18 cellular contexts compared by ENCODE assay signal in genomic region chr17:65628637-65629036, GRCh38.
DNase-seq lines count a peak whose midpoint lies in the region; ATAC-seq, FAIRE-seq and TF ChIP-seq lines count a peak whose summit lies in the region.
"Had no signal": no experiment of that assay in that cellular context is flagged by ENCODE, and none has a peak within 500 bp of the region (broad histone marks: within the 10 kb centered on the region; RNA-seq: fewer than 3 reads in every experiment).

No MANE protein-coding gene starts in this region.

- intact Hi-C loops in stomach (cut with DNase I; ENCODE audit: low total_unique reads): no loop called here

- H2AFZ ChIP-seq in GM23338: peak overlapping the region; percentile 78

- FAIRE-seq in GM12892 (lab: Jason Lieb, UNC): no peak
- FAIRE-seq: endothelial cell of umbilical vein had no signal

- H3K4me1 ChIP-seq in GM23338 (ENCODE audit: insufficient read depth) (no peaks in the 10 kb centered on the region; the same call in 1 of the 2 replicates), stomach (peaks cover 17 to 39% (median 27%) of the 10 kb centered on the region in 4 donors)
- H3K4me1 ChIP-seq in CD8-positive, alpha-beta memory T cell (ENCODE audit: insufficient read depth, low read length): no peaks in the 10 kb centered on the region
- H3K4me1 ChIP-seq: heart left ventricle had no signal

- no peaks in the 10 kb centered on the region for H4K20me1 ChIP-seq in GM23338 (replicated peaks; ENCODE audit: insufficient read depth)

- TF ChIP-seq CTCF in GM23338 (conservative IDR thresholded peaks at IDR 0.05; ENCODE audit: low read depth in 2 of 2) (no peak), chondrocyte (IDR thresholded peaks at IDR 0.05) (no peak), mesothelial cell of epicardium (IDR thresholded peaks at IDR 0.05; ENCODE audit: unreplicated experiment) (no peak), stomach (IDR thresholded peaks at IDR 0.05) (no peak)

- H3K27ac Mint-ChIP-seq in GM23338 (no peak overlapping the region), chondrocyte (ENCODE audit: unreplicated experiment) (peak overlapping the region; percentile 87), mesothelial cell of epicardium (peak overlapping the region; percentile 31)
- H3K27ac Mint-ChIP-seq in CD8-positive, alpha-beta memory T cell: no peak overlapping the region
- H3K27ac Mint-ChIP-seq: activated B cell treated with CpG ODN at 0.5 μM for 24 hours; activated CD4-positive, alpha-beta memory T cell treated with anti-CD3 and anti-CD28 coated beads, Interleukin-2, amount 10 ng/mL, durations not matched to agents 7 days and 5 days; CD4-positive, CD25-positive, alpha-beta regulatory T cell had no signal

- CTCF ChIA-PET in CD8-positive, alpha-beta memory T cell (lab: Charles Lee): no interaction called here

- no peaks in the 10 kb centered on the region for H3K79me2 ChIP-seq in GM23338 (replicated peaks; ENCODE audit: insufficient read depth)

- no peak for DNase-seq in GM23338 (ENCODE audit: low spot score)
- DNase-seq in chondrocyte (ENCODE audit: low spot score): no peak
- DNase-seq in mesothelial cell of epicardium (ENCODE audit: low spot score in 2 of 2, unreplicated experiment in 2 of 2): no peak
- no peak for DNase-seq in stomach
- no peak for DNase-seq in stimulated activated CD4-positive, alpha-beta T cell treated with anti-CD3 and anti-CD28 coated beads, Interleukin-4, amount 100 ng/mL, for 4 hours
- DNase-seq in CD8-positive, alpha-beta memory T cell: no peak
- no peak for DNase-seq in GM12892 (ENCODE audit: insufficient read length)
- no peak for DNase-seq in cerebellar cortex (ENCODE audit: low spot score)
- DNase-seq: activated B cell treated with CpG ODN at 0.5 μM for 24 hours; activated CD4-positive, alpha-beta memory T cell treated with anti-CD3 and anti-CD28 coated beads, Interleukin-2, amount 10 ng/mL, durations not matched to agents 7 days and 5 days; activated gamma-delta T cell; CD4-positive, CD25-positive, alpha-beta regulatory T cell; DMS 273 treated with DMSO at 0.1 percent for 48 hours; heart left ventricle; stimulated activated CD8-positive, alpha-beta memory T cell treated with anti-CD3 and anti-CD28 coated beads, Interleukin-4, amount 100 ng/mL, for 48 hours had no signal

- POLR2A ChIA-PET in CD8-positive, alpha-beta memory T cell (lab: Charles Lee): no interaction called here

- H3K9me3 ChIP-seq in stomach: no peaks in the 10 kb centered on the region
- H3K9me3 ChIP-seq in CD8-positive, alpha-beta memory T cell (ENCODE audit: low read length): no peaks in the 10 kb centered on the region
- H3K9me3 ChIP-seq: heart left ventricle had no signal

- H3K36me3 ChIP-seq in GM23338 (ENCODE audit: insufficient read depth) (no peaks in the 10 kb centered on the region), stomach (no peaks in the 10 kb centered on the region)
- no peaks in the 10 kb centered on the region for H3K36me3 ChIP-seq in CD8-positive, alpha-beta memory T cell (ENCODE audit: insufficient read depth, low read length)
- H3K36me3 ChIP-seq: heart left ventricle had no signal

- H3K4me1 Mint-ChIP-seq in GM23338: peaks cover 24% of the 10 kb centered on the region
- peaks cover 21% of the 10 kb centered on the region for H3K4me1 Mint-ChIP-seq in chondrocyte (ENCODE audit: low read depth)
- peaks cover 38% of the 10 kb centered on the region for H3K4me1 Mint-ChIP-seq in mesothelial cell of epicardium
- H3K4me1 Mint-ChIP-seq in CD8-positive, alpha-beta memory T cell: no peaks in the 10 kb centered on the region
- H3K4me1 Mint-ChIP-seq: activated B cell treated with CpG ODN at 0.5 μM for 24 hours; activated CD4-positive, alpha-beta memory T cell treated with anti-CD3 and anti-CD28 coated beads, Interleukin-2, amount 10 ng/mL, durations not matched to agents 7 days and 5 days; neural crest cell had no signal

- WGBS in stomach, 5 donors: 48 to 54% (median 51%) methylated on average over 8 of the region's 8 CpGs

- H3K9me2 ChIP-seq in GM23338 (ENCODE audit: insufficient read depth): no peaks in the 10 kb centered on the region

- no peak for TF ChIP-seq POLR2A in stomach (IDR thresholded peaks at IDR 0.05)
- no peak for TF ChIP-seq POLR2A in GM12892 (IDR thresholded peaks at IDR 0.05; ENCODE audit: low read depth, low read length)

- no peaks in the 10 kb centered on the region for H3F3A ChIP-seq in GM23338 (replicated peaks; ENCODE audit: low read depth)

- H3K9me3 Mint-ChIP-seq in GM23338 (peaks cover 3% of the 10 kb centered on the region; the same call in 1 of the 3 replicates), chondrocyte (ENCODE audit: low read depth) (no peaks in the 10 kb centered on the region), mesothelial cell of epicardium (peaks cover under 1% of the 10 kb centered on the region)
- no peaks in the 10 kb centered on the region for H3K9me3 Mint-ChIP-seq in CD8-positive, alpha-beta memory T cell
- H3K9me3 Mint-ChIP-seq: activated B cell treated with CpG ODN at 0.5 μM for 24 hours; activated CD4-positive, alpha-beta memory T cell treated with anti-CD3 and anti-CD28 coated beads, Interleukin-2, amount 10 ng/mL, durations not matched to agents 7 days and 5 days; neural crest cell had no signal

- H3K27me3 ChIP-seq in GM23338 (ENCODE audit: insufficient read depth) (no peaks in the 10 kb centered on the region), stomach (no peaks in the 10 kb centered on the region)
- H3K27me3 ChIP-seq in CD8-positive, alpha-beta memory T cell (ENCODE audit: insufficient read depth, low read length, poor library complexity, severe bottlenecking): no peaks in the 10 kb centered on the region
- H3K27me3 ChIP-seq: heart left ventricle had no signal

- no peak for TF ChIP-seq EP300 in stomach (IDR thresholded peaks at IDR 0.05)

- ATAC-seq in GM23338: no peak

- H3K4me3 Mint-ChIP-seq in GM23338: no peak overlapping the region
- H3K4me3 Mint-ChIP-seq in chondrocyte (ENCODE audit: unreplicated experiment): peak overlapping the region; percentile 1
- H3K4me3 Mint-ChIP-seq in mesothelial cell of epicardium: no peak overlapping the region
- no peak overlapping the region for H3K4me3 Mint-ChIP-seq in CD8-positive, alpha-beta memory T cell
- H3K4me3 Mint-ChIP-seq: activated B cell treated with CpG ODN at 0.5 μM for 24 hours; activated CD4-positive, alpha-beta memory T cell treated with anti-CD3 and anti-CD28 coated beads, Interleukin-2, amount 10 ng/mL, durations not matched to agents 7 days and 5 days; brain; CD4-positive, CD25-positive, alpha-beta regulatory T cell; neural crest cell had no signal

- H3K27me3 Mint-ChIP-seq in GM23338 (ENCODE audit: insufficient read depth, low read depth, poor library complexity) (peaks cover 7% of the 10 kb centered on the region), chondrocyte (ENCODE audit: low read depth) (no peaks in the 10 kb centered on the region), mesothelial cell of epicardium (ENCODE audit: low read depth) (no peaks in the 10 kb centered on the region)
- H3K27me3 Mint-ChIP-seq in CD8-positive, alpha-beta memory T cell: peaks cover 8 to 13% of the 10 kb centered on the region in 2 donors
- H3K27me3 Mint-ChIP-seq: activated CD4-positive, alpha-beta memory T cell treated with anti-CD3 and anti-CD28 coated beads, Interleukin-2, amount 10 ng/mL, durations not matched to agents 7 days and 5 days; brain had no signal

- H3K36me3 Mint-ChIP-seq in GM23338 (ENCODE audit: low read depth) (peaks cover 3% of the 10 kb centered on the region; the same call in 1 of the 3 replicates), chondrocyte (ENCODE audit: low read depth) (no peaks in the 10 kb centered on the region), mesothelial cell of epicardium (no peaks in the 10 kb centered on the region)
- H3K36me3 Mint-ChIP-seq in CD8-positive, alpha-beta memory T cell: no peaks in the 10 kb centered on the region
- H3K36me3 Mint-ChIP-seq: CD4-positive, CD25-positive, alpha-beta regulatory T cell had no signal

- H3K4me3 ChIP-seq in GM23338 (no peak overlapping the region), stomach (no peak overlapping the region)
- no peak overlapping the region for H3K4me3 ChIP-seq in CD8-positive, alpha-beta memory T cell (ENCODE audit: low read length)
- H3K4me3 ChIP-seq: heart left ventricle had no signal

- H3K27ac ChIP-seq in GM23338 (ENCODE audit: low read depth) (no peak overlapping the region), stomach (peak overlapping the region in 3 of 5 donors; percentile 39 to 62 (median 42))
- H3K27ac ChIP-seq in CD8-positive, alpha-beta memory T cell (ENCODE audit: low read depth, low read length): no peak overlapping the region
- H3K27ac ChIP-seq: heart left ventricle had no signal

- H3K4me2 ChIP-seq in GM23338: peak overlapping the region; percentile 24; the same call in 1 of the 2 replicates

TF ChIP-seq in GM23338, 12 proteins besides CTCF, POLR2A, EP300 and RAD21 (continues in another document):
- no peak for TF ChIP-seq EZH2 (IDR thresholded peaks at IDR 0.05; ENCODE audit: low read depth, unreplicated experiment)
- TF ChIP-seq NANOG (IDR thresholded peaks at IDR 0.05; ENCODE audit: borderline replicate concordance): no peak
- no peak for TF ChIP-seq POLR2AphosphoS5 (IDR thresholded peaks at IDR 0.05; ENCODE audit: low read depth)
- no peak for TF ChIP-seq JUNB (IDR thresholded peaks at IDR 0.05; ENCODE audit: unreplicated experiment)
- no peak for TF ChIP-seq STAT1 (IDR thresholded peaks at IDR 0.05; ENCODE audit: unreplicated experiment)
- TF ChIP-seq CREB1 (CRISPR knock-in tag; IDR thresholded peaks at IDR 0.05; ENCODE audit: low read depth): no peak

Comparison
In these comparisons a context has a peak if more than half of its experiments do, and no peak if none do; other contexts are left out.
1. H3K27ac ChIP-seq: peak in stomach (3 of 5); none in GM23338 (single experiment) and CD8-positive, alpha-beta memory T cell (single experiment).
2. H3K27ac Mint-ChIP-seq: peak in chondrocyte (single experiment) and mesothelial cell of epicardium (single experiment); none in GM23338 (single experiment) and CD8-positive, alpha-beta memory T cell (0 of 8).